In genomic region chr22:17034532-17034931, GRCh38 we compare ENCODE assay signal across 3 cellular contexts. TPM values are rescaled to one million over a fixed set of nuclear protein-coding genes. Genes with fewer than 3 reads are reported as not detected.
"Had no signal": no experiment of that assay in that cellular context is flagged by ENCODE, and none has a peak within 500 bp of the region (broad histone marks: within the 10 kb centered on the region; RNA-seq: fewer than 3 reads in every experiment).

No MANE protein-coding gene starts in this region.

RNA-seq across cellular contexts. Expression of gene GAB4, which starts 26.5 kb away (rescaled TPM):
- total RNA-seq: H9, HT-29, IMR-90 had no signal
- polyA plus RNA-seq: IMR-90 had no signal
